In the genomic region with DNA sequence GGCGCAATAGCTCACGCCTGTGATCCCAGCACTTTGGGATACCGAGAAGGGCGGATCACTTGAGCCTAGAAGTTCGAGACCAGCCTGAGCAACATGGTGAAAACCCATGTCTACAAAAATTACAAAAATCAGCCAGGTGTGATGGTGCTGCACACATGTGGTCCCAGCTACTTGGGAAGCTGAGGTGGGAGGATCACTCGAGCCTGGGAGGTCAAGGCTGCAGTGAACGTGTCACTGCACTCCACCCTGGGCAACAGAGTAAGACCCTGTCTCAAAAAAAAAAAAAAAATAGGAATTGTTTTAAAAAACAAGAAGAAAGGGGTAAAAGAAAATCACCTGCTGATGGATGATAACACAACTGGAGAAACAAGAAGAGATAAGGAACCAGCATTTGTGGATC, we compare ENCODE assay signal across 22 cellular contexts. TPM values are rescaled to one million over a fixed set of nuclear protein-coding genes. Genes with fewer than 3 reads are reported as not detected.
DNase-seq lines count a peak whose midpoint lies in the region; ATAC-seq and TF ChIP-seq lines count a peak whose summit lies in the region.
"Had no signal": no experiment of that assay in that cellular context is flagged by ENCODE, and none has a peak within 500 bp of the region (broad histone marks: within the 10 kb centered on the region; RNA-seq: fewer than 3 reads in every experiment).

No MANE protein-coding gene starts in this region.

- H3K27ac ChIP-seq in GM23338 (ENCODE audit: low read depth) = no peak overlapping the region
- H3K27ac ChIP-seq in iPS-20b (ENCODE audit: low read length) = peak overlapping the region; percentile 24
- H3K27ac ChIP-seq: 22Rv1; A549; BLaER1 treated with 17β-estradiol and CSF1 and Interleukin-3, amounts not matched to agents 10 nM and 100 nM; C4-2B had no signal

- DNase-seq in GM23338 (ENCODE audit: low spot score) = no peak
- no peak for DNase-seq in WTC11 (ENCODE audit: low spot score)
- DNase-seq in NCI-H1417 (lab: John Stamatoyannopoulos, UW) = no peak
- DNase-seq: AML-193; CD4-positive, alpha-beta memory T cell; CD8-positive, alpha-beta memory T cell; COR-L47; DMS 273 treated with DMSO at 0.1 percent for 48 hours; DMS153; DMS53; DMS79; DND-41; EL; GDM1 had no signal

- peaks cover 32% of the 10 kb centered on the region for H3K4me1 Mint-ChIP-seq in GM23338
- peaks cover 44% of the 10 kb centered on the region for H3K4me1 Mint-ChIP-seq in WTC11

- H3K9me3 ChIP-seq in iPS-20b (ENCODE audit: insufficient read depth, low read depth, low read length) = no peaks in the 10 kb centered on the region
- H3K9me3 ChIP-seq: A549 had no signal

- H3K36me3 Mint-ChIP-seq in GM23338 (ENCODE audit: low read depth) (peaks cover 4% of the 10 kb centered on the region; the same call in 2 of the 3 replicates), WTC11 (peaks cover 5% of the 10 kb centered on the region)

- H3K36me3 ChIP-seq in GM23338 (ENCODE audit: insufficient read depth) = no peaks in the 10 kb centered on the region
- H3K36me3 ChIP-seq in iPS-20b (ENCODE audit: insufficient read depth, low read depth, low read length) = no peaks in the 10 kb centered on the region

- H3K4me2 ChIP-seq in GM23338 = peak overlapping the region; percentile 70
- H3K4me2 ChIP-seq: A549; BLaER1 treated with 17β-estradiol and CSF1 and Interleukin-3, amounts not matched to agents 10 nM and 100 nM had no signal

- no peak for ATAC-seq in GM23338
- no peak for ATAC-seq in WTC11
- no peak for ATAC-seq in GM21723 (IDR thresholded peaks at IDR 0.05; ENCODE audit: unreplicated experiment)
- ATAC-seq: A549, GM12878 had no signal

- no peak for TF ChIP-seq CTCF in GM23338 (conservative IDR thresholded peaks at IDR 0.05; ENCODE audit: low read depth in 2 of 2)
- TF ChIP-seq CTCF in WTC11 (IDR thresholded peaks at IDR 0.05) = no peak

- CTCF ChIA-PET in WTC11 (lab: Charles Lee) = interaction anchor here (0.9 kb wide), 1 partner anchor 65 kb away, joined by 3 read pairs; no protein-coding TSS in a partner anchor

- no peak overlapping the region for H3K4me3 ChIP-seq in GM23338
- H3K4me3 ChIP-seq in iPS-20b (ENCODE audit: low read length) = no peak overlapping the region; the same call in 1 of the 2 replicates
- H3K4me3 ChIP-seq: A549; BLaER1 treated with 17β-estradiol and CSF1 and Interleukin-3, amounts not matched to agents 10 nM and 100 nM; GM12878 had no signal

- H3K9me3 Mint-ChIP-seq in GM23338 (no peaks in the 10 kb centered on the region), WTC11 (peaks cover 3% of the 10 kb centered on the region; the same call in 1 of the 2 replicates)
- H3K9me3 Mint-ChIP-seq: CD4-positive, alpha-beta memory T cell; CD8-positive, alpha-beta memory T cell had no signal

- H3K4me1 ChIP-seq in GM23338 (ENCODE audit: insufficient read depth) = peaks cover 46% of the 10 kb centered on the region
- H3K4me1 ChIP-seq in iPS-20b (ENCODE audit: insufficient read depth, low read length) = peaks cover 29% of the 10 kb centered on the region; the same call in 1 of the 2 replicates
- H3K4me1 ChIP-seq: A549 had no signal

- 0 out of 2 replicates have a peak, but pooled peaks cover 3% of the 10 kb centered on the region for H3K79me2 ChIP-seq in GM23338 (replicated peaks; ENCODE audit: insufficient read depth)

- POLR2A ChIA-PET in WTC11 (lab: Charles Lee) = no interaction called here

- H3K27me3 ChIP-seq in GM23338 (ENCODE audit: insufficient read depth) (no peaks in the 10 kb centered on the region), iPS-20b (ENCODE audit: insufficient read depth, low read length) (no peaks in the 10 kb centered on the region)
- H3K27me3 ChIP-seq: BLaER1 treated with 17β-estradiol and CSF1 and Interleukin-3, amounts not matched to agents 10 nM and 100 nM had no signal

- H3K27me3 Mint-ChIP-seq in GM23338 (ENCODE audit: insufficient read depth, low read depth, poor library complexity) = peaks cover 2% of the 10 kb centered on the region
- H3K27me3 Mint-ChIP-seq in WTC11 (ENCODE audit: low read depth) = no peaks in the 10 kb centered on the region
- H3K27me3 Mint-ChIP-seq: B cell; CD4-positive, alpha-beta memory T cell; CD8-positive, alpha-beta memory T cell had no signal

- H4K20me1 ChIP-seq in GM23338 (replicated peaks; ENCODE audit: insufficient read depth) = no peaks in the 10 kb centered on the region

- H3K4me3 Mint-ChIP-seq in GM23338 (no peak overlapping the region), WTC11 (no peak overlapping the region)
- H3K4me3 Mint-ChIP-seq: B cell; CD8-positive, alpha-beta memory T cell had no signal

- no peaks in the 10 kb centered on the region for H3K9me2 ChIP-seq in GM23338 (ENCODE audit: insufficient read depth)

- peak overlapping the region; percentile 15; the same call in 1 of the 2 replicates for H3K9ac ChIP-seq in iPS-20b (ENCODE audit: low read depth, low read length)
- H3K9ac ChIP-seq: BLaER1 treated with 17β-estradiol and CSF1 and Interleukin-3, amounts not matched to agents 10 nM and 100 nM had no signal

- no peaks in the 10 kb centered on the region for H3F3A ChIP-seq in GM23338 (replicated peaks; ENCODE audit: low read depth)

- H2AFZ ChIP-seq in GM23338 = no peak overlapping the region

- H3K27ac Mint-ChIP-seq in GM23338 (no peak overlapping the region; the same call in 1 of the 2 replicates), WTC11 (no peak overlapping the region)
- H3K27ac Mint-ChIP-seq: B cell; CD8-positive, alpha-beta memory T cell had no signal

TF ChIP-seq in GM23338, 12 proteins besides CTCF, POLR2A, EP300 and RAD21 (continues in another document):
- TF ChIP-seq JUNB (IDR thresholded peaks at IDR 0.05; ENCODE audit: unreplicated experiment) (no peak), CREB1 (CRISPR knock-in tag; IDR thresholded peaks at IDR 0.05; ENCODE audit: low read depth) (no peak), EZH2 (IDR thresholded peaks at IDR 0.05; ENCODE audit: low read depth, unreplicated experiment) (no peak), NANOG (IDR thresholded peaks at IDR 0.05; ENCODE audit: borderline replicate concordance) (no peak), STAT1 (IDR thresholded peaks at IDR 0.05; ENCODE audit: unreplicated experiment) (no peak)

TF ChIP-seq in WTC11, 78 proteins besides CTCF, POLR2A, EP300 and RAD21:
- TF ChIP-seq, protein P1, sequence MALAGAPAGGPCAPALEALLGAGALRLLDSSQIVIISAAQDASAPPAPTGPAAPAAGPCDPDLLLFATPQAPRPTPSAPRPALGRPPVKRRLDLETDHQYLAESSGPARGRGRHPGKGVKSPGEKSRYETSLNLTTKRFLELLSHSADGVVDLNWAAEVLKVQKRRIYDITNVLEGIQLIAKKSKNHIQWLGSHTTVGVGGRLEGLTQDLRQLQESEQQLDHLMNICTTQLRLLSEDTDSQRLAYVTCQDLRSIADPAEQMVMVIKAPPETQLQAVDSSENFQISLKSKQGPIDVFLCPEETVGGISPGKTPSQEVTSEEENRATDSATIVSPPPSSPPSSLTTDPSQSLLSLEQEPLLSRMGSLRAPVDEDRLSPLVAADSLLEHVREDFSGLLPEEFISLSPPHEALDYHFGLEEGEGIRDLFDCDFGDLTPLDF (CRISPR knock-in tag; IDR thresholded peaks at IDR 0.05) = no peak
- TF ChIP-seq ZNF121 (CRISPR knock-in tag; IDR thresholded peaks at IDR 0.05) = peak; percentile 93

RNA-seq across cellular contexts. Expression of a gene that starts 38.8 kb away (rescaled TPM):
- 18.3 and 21.1 TPM in 2 replicates for total RNA-seq in GM23338 (2014; rRNA removed; shearing (Covaris generic))
- 17.2 and 24.3 TPM in 2 replicates for polyA plus RNA-seq in GM23338 (2016; fragmentation: Nextera tagmentation; extraction: Ambion mirVana)
- total RNA-seq in WTC11 (2021) = 6.9 to 11.0 TPM (median 8.4 TPM) in 3 replicates
